In genomic region chr10:2839081-2839725, GRCh38 we compare ENCODE assay signal across 10 cellular contexts.
DNase-seq lines count a peak whose midpoint lies in the region; ATAC-seq and TF ChIP-seq lines count a peak whose summit lies in the region.
"Had no signal": no experiment of that assay in that cellular context is flagged by ENCODE, and none has a peak within 500 bp of the region (broad histone marks: within the 10 kb centered on the region; RNA-seq: fewer than 3 reads in every experiment).

No MANE protein-coding gene starts in this region.

- H3K27me3 ChIP-seq in RWPE2 (ENCODE audit: insufficient read depth, poor library complexity, severe bottlenecking) = peaks cover 2% of the 10 kb centered on the region

- TF ChIP-seq CTCF in RWPE2 (IDR thresholded peaks at IDR 0.05; ENCODE audit: poor library complexity, severe bottlenecking) = peak; percentile 68
- TF ChIP-seq CTCF in neural crest cell (conservative IDR thresholded peaks at IDR 0.05) = peak; percentile 64
- TF ChIP-seq CTCF in coronary artery (IDR thresholded peaks at IDR 0.05) = no peak

- no peak overlapping the region for H3K4me3 Mint-ChIP-seq in neural crest cell
- H3K4me3 Mint-ChIP-seq: naive thymus-derived CD8-positive, alpha-beta T cell; T-cell had no signal

- H3K9me3 Mint-ChIP-seq in neural crest cell = no peaks in the 10 kb centered on the region
- H3K9me3 Mint-ChIP-seq: naive thymus-derived CD8-positive, alpha-beta T cell; T-cell had no signal

- no peak overlapping the region for H3K27ac ChIP-seq in RWPE2 (ENCODE audit: poor library complexity, severe bottlenecking)
- no peak overlapping the region for H3K27ac ChIP-seq in coronary artery

- peaks cover 4% of the 10 kb centered on the region for H3K27me3 Mint-ChIP-seq in neural crest cell (ENCODE audit: low read depth)

- ATAC-seq in HG03159 (IDR thresholded peaks at IDR 0.05; ENCODE audit: unreplicated experiment) (peak; percentile 63), RWPE2 (ENCODE audit: low read depth) (peak; percentile 58; the same call in 2 of the 3 replicates), HG02981 (IDR thresholded peaks at IDR 0.05; ENCODE audit: unreplicated experiment) (no peak)
- ATAC-seq: naive thymus-derived CD8-positive, alpha-beta T cell; T-cell had no signal

- H3K9me3 ChIP-seq in RWPE2 (ENCODE audit: severe bottlenecking) = no peaks in the 10 kb centered on the region

- no peaks in the 10 kb centered on the region for H3K36me3 Mint-ChIP-seq in neural crest cell (ENCODE audit: low read depth)
- H3K36me3 Mint-ChIP-seq: naive thymus-derived CD8-positive, alpha-beta T cell; T-cell had no signal

- no peaks in the 10 kb centered on the region for H3K4me1 Mint-ChIP-seq in neural crest cell
- H3K4me1 Mint-ChIP-seq: naive thymus-derived CD8-positive, alpha-beta T cell; T-cell had no signal

- peak; percentile 71 for DNase-seq in ELF-1 (ENCODE audit: low read depth, low spot score)
- DNase-seq in RWPE2 (ENCODE audit: low spot score) = no peak
- peak; percentile 35 to 57 for DNase-seq in dermis microvascular lymphatic vessel endothelial cell (ENCODE audit: low read depth in 2 of 2)
- peak; percentile 38 for DNase-seq in neural crest cell (ENCODE audit: low read depth, low spot score)
- DNase-seq in coronary artery (ENCODE audit: low spot score) = no peak
- DNase-seq in DMS79 treated with DMSO at 0.1 percent for 48 hours (lab: John Stamatoyannopoulos, UW) = no peak

- H3K4me3 ChIP-seq in RWPE2 (ENCODE audit: severe bottlenecking) = no peak overlapping the region
- no peak overlapping the region for H3K4me3 ChIP-seq in coronary artery

- H3K27ac Mint-ChIP-seq in neural crest cell (ENCODE audit: unreplicated experiment) = no peak overlapping the region
- H3K27ac Mint-ChIP-seq: naive thymus-derived CD8-positive, alpha-beta T cell; T-cell had no signal

- no peaks in the 10 kb centered on the region for H3K4me1 ChIP-seq in RWPE2 (ENCODE audit: insufficient read depth, poor library complexity, severe bottlenecking)

- H3K36me3 ChIP-seq in RWPE2 (ENCODE audit: low read depth) = no peaks in the 10 kb centered on the region

Comparison
In these comparisons a context has a peak if more than half of its experiments do, and no peak if none do; other contexts are left out.
1. DNase-seq: peak in ELF-1 (single experiment), dermis microvascular lymphatic vessel endothelial cell (2 of 2) and neural crest cell (single experiment); none in RWPE2 (single experiment), coronary artery (single experiment) and DMS79 treated with DMSO at 0.1 percent for 48 hours (single experiment).